Comparison of ENCODE assay signal across 1 cellular context in genomic region chr19:48553676-48554384, GRCh38.
A peak's percentile ranks its signal among the peaks of the same experiment; 100 is the strongest.
TF ChIP-seq lines count a peak whose summit lies in the region.

No MANE protein-coding gene starts in this region.

TF ChIP-seq in K562, 482 proteins besides CTCF, POLR2A, EP300 and RAD21 (continued from another document and continues in another):
- TF ChIP-seq CGGBP1 (CRISPR knock-in tag; IDR thresholded peaks at IDR 0.05), result no peak
- 0 out of 2 replicates have a peak, but pooled peaks have one; percentile 21 for TF ChIP-seq ZNF24 (IDR thresholded peaks at IDR 0.05)
- TF ChIP-seq RBFOX2 (IDR thresholded peaks at IDR 0.05; ENCODE audit: low read depth, low read length), result no peak
- TF ChIP-seq PPARD (CRISPR knock-in tag; IDR thresholded peaks at IDR 0.05), result no peak
- no peak for TF ChIP-seq ZNF518B (CRISPR knock-in tag; IDR thresholded peaks at IDR 0.05)
- TF ChIP-seq TFAP4 (CRISPR knock-in tag; IDR thresholded peaks at IDR 0.05; ENCODE audit: borderline replicate concordance), result peak; percentile 98
- peak; percentile 79; the same call in 1 of the 2 replicates for TF ChIP-seq SMARCE1 (IDR thresholded peaks at IDR 0.05)
- TF ChIP-seq, protein P1, sequence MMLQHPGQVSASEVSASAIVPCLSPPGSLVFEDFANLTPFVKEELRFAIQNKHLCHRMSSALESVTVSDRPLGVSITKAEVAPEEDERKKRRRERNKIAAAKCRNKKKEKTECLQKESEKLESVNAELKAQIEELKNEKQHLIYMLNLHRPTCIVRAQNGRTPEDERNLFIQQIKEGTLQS (IDR thresholded peaks at IDR 0.05), result peak; percentile 98
- TF ChIP-seq, protein P1 (CRISPR knock-in tag; conservative IDR thresholded peaks at IDR 0.05), result no peak
- no peak for TF ChIP-seq ILK (tag; IDR thresholded peaks at IDR 0.05; ENCODE audit: borderline replicate concordance, low read depth)
- TF ChIP-seq USF1 (CRISPR knock-in tag; IDR thresholded peaks at IDR 0.05), result no peak
- TF ChIP-seq ZNF280B (CRISPR knock-in tag; IDR thresholded peaks at IDR 0.05), result no peak
- TF ChIP-seq, protein P2, sequence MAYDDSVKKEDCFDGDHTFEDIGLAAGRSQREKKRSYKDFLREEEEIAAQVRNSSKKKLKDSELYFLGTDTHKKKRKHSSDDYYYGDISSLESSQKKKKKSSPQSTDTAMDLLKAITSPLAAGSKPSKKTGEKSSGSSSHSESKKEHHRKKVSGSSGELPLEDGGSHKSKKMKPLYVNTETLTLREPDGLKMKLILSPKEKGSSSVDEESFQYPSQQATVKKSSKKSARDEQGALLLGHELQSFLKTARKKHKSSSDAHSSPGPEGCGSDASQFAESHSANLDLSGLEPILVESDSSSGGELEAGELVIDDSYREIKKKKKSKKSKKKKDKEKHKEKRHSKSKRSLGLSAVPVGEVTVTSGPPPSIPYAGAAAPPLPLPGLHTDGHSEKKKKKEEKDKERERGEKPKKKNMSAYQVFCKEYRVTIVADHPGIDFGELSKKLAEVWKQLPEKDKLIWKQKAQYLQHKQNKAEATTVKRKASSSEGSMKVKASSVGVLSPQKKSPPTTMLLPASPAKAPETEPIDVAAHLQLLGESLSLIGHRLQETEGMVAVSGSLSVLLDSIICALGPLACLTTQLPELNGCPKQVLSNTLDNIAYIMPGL (CRISPR knock-in tag; IDR thresholded peaks at IDR 0.05), result no peak
- peak; percentile 87 for TF ChIP-seq VEZF1 (CRISPR knock-in tag; IDR thresholded peaks at IDR 0.05)
- TF ChIP-seq CCNT2 (IDR thresholded peaks at IDR 0.05; ENCODE audit: borderline replicate concordance, extremely low read depth, insufficient read length, low read depth, low read length), result no peak
- TF ChIP-seq ZNF41 (CRISPR knock-in tag; conservative IDR thresholded peaks at IDR 0.05), result no peak
- TF ChIP-seq, protein P3, sequence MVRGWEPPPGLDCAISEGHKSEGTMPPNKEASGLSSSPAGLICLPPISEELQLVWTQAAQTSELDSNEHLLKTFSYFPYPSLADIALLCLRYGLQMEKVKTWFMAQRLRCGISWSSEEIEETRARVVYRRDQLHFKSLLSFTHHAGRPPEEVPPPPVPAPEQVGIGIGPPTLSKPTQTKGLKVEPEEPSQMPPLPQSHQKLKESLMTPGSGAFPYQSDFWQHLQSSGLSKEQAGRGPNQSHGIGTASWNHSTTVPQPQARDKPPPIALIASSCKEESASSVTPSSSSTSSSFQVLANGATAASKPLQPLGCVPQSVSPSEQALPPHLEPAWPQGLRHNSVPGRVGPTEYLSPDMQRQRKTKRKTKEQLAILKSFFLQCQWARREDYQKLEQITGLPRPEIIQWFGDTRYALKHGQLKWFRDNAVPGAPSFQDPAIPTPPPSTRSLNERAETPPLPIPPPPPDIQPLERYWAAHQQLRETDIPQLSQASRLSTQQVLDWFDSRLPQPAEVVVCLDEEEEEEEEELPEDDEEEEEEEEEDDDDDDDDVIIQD (CRISPR knock-in tag; IDR thresholded peaks at IDR 0.05), result no peak
- 0 out of 2 replicates have a peak, but pooled peaks have one; percentile 37 for TF ChIP-seq SMARCC2 (IDR thresholded peaks at IDR 0.05; ENCODE audit: low read depth)
- 0 out of 2 replicates have a peak, but pooled peaks have one; percentile 19 for TF ChIP-seq RNF2 (IDR thresholded peaks at IDR 0.05)
- TF ChIP-seq, protein P4, sequence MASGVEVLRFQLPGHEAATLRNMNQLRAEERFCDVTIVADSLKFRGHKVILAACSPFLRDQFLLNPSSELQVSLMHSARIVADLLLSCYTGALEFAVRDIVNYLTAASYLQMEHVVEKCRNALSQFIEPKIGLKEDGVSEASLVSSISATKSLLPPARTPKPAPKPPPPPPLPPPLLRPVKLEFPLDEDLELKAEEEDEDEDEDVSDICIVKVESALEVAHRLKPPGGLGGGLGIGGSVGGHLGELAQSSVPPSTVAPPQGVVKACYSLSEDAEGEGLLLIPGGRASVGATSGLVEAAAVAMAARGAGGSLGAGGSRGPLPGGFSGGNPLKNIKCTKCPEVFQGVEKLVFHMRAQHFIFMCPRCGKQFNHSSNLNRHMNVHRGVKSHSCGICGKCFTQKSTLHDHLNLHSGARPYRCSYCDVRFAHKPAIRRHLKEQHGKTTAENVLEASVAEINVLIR (CRISPR knock-in tag; IDR thresholded peaks at IDR 0.05), result no peak
- TF ChIP-seq SRSF7 (optimal IDR thresholded peaks at IDR 0.05; ENCODE audit: low read depth, low read length), result no peak
- no peak for TF ChIP-seq MXD1 (CRISPR knock-in tag; IDR thresholded peaks at IDR 0.05; ENCODE audit: borderline replicate concordance, poor library complexity, severe bottlenecking)
- TF ChIP-seq MCM3 (IDR thresholded peaks at IDR 0.05), result no peak
- no peak for TF ChIP-seq TGIF2 (CRISPR knock-in tag; IDR thresholded peaks at IDR 0.05)
- no peak for TF ChIP-seq HMG20B (CRISPR knock-in tag; IDR thresholded peaks at IDR 0.05)
- no peak for TF ChIP-seq ZBTB34 (CRISPR knock-in tag; IDR thresholded peaks at IDR 0.05)
- TF ChIP-seq RUNX1 (IDR thresholded peaks at IDR 0.05; ENCODE audit: low read depth), result no peak
- no peak for TF ChIP-seq NFATC3 (IDR thresholded peaks at IDR 0.05)
- peak; percentile 69 for TF ChIP-seq CREM (IDR thresholded peaks at IDR 0.05; ENCODE audit: low read depth)
- TF ChIP-seq, protein P5, sequence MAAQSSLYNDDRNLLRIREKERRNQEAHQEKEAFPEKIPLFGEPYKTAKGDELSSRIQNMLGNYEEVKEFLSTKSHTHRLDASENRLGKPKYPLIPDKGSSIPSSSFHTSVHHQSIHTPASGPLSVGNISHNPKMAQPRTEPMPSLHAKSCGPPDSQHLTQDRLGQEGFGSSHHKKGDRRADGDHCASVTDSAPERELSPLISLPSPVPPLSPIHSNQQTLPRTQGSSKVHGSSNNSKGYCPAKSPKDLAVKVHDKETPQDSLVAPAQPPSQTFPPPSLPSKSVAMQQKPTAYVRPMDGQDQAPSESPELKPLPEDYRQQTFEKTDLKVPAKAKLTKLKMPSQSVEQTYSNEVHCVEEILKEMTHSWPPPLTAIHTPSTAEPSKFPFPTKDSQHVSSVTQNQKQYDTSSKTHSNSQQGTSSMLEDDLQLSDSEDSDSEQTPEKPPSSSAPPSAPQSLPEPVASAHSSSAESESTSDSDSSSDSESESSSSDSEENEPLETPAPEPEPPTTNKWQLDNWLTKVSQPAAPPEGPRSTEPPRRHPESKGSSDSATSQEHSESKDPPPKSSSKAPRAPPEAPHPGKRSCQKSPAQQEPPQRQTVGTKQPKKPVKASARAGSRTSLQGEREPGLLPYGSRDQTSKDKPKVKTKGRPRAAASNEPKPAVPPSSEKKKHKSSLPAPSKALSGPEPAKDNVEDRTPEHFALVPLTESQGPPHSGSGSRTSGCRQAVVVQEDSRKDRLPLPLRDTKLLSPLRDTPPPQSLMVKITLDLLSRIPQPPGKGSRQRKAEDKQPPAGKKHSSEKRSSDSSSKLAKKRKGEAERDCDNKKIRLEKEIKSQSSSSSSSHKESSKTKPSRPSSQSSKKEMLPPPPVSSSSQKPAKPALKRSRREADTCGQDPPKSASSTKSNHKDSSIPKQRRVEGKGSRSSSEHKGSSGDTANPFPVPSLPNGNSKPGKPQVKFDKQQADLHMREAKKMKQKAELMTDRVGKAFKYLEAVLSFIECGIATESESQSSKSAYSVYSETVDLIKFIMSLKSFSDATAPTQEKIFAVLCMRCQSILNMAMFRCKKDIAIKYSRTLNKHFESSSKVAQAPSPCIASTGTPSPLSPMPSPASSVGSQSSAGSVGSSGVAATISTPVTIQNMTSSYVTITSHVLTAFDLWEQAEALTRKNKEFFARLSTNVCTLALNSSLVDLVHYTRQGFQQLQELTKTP (IDR thresholded peaks at IDR 0.05; ENCODE audit: low read depth in 1 of 2, partially characterized antibody in 2 of 2), result peak; percentile 36 to 45
- TF ChIP-seq CHD2 (IDR thresholded peaks at IDR 0.05; ENCODE audit: low read depth, low read length), result no peak
- peak; percentile 53 for TF ChIP-seq EGR1 (conservative IDR thresholded peaks at IDR 0.05)
- no peak for TF ChIP-seq ZSCAN32 (CRISPR knock-in tag; IDR thresholded peaks at IDR 0.05)
- TF ChIP-seq ESRRA (IDR thresholded peaks at IDR 0.05; ENCODE audit: borderline replicate concordance, low read depth), result peak; percentile 100
- no peak for TF ChIP-seq SIRT6 (IDR thresholded peaks at IDR 0.05; ENCODE audit: low read depth, low read length)
- no peak for TF ChIP-seq GABPA (tag; conservative IDR thresholded peaks at IDR 0.05; ENCODE audit: low read depth)
- TF ChIP-seq ZNF121 (CRISPR knock-in tag; conservative IDR thresholded peaks at IDR 0.05), result no peak
